ENCODE assay signal across 1 cellular context in the genomic region with DNA sequence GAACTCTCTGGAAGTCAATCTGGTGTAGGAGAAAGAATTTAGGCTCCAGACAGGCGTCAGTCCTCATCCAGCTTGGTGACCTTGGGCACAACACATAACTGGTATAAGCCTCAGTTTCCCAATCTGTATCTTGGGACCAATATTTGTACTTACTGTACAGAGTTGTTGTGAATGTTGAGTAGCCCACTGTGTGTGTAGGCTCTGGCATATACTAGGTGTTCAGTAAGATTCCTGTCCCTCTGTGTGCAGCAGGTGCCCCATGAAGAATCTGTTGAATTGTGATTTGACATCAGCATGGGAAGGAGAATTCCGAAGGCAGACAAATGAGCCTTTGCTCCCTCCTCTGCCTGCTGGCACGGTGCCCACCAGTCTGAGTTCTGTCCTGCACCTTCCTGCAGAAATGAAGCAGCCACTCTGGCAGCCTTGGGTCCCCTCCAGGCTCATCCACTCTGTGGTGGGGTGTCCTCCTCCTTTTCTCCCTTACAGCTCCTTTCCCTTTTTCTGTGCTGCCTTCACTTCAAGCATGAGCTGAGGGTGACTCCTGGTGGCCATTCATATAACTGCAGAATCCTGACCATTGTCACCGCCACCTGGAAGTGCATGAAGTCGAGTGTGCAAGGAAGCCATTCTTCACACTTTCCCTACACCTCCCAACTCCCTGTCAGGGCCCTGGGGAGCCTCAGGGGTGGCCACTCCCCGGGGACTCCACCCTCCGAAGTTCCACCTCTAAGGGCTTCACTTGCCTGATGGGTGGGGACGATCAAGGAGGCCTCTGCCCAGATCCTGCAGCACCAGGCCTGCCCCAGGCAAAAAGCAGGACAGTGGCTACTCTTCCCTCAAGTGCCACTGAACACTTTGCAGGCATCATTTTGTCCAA.
TF ChIP-seq lines count a peak whose summit lies in the region.

No MANE protein-coding gene starts in this region.

TF ChIP-seq in HEK293, 187 proteins besides CTCF, POLR2A, EP300 and RAD21 (continued from another document):
- TF ChIP-seq, protein P1, sequence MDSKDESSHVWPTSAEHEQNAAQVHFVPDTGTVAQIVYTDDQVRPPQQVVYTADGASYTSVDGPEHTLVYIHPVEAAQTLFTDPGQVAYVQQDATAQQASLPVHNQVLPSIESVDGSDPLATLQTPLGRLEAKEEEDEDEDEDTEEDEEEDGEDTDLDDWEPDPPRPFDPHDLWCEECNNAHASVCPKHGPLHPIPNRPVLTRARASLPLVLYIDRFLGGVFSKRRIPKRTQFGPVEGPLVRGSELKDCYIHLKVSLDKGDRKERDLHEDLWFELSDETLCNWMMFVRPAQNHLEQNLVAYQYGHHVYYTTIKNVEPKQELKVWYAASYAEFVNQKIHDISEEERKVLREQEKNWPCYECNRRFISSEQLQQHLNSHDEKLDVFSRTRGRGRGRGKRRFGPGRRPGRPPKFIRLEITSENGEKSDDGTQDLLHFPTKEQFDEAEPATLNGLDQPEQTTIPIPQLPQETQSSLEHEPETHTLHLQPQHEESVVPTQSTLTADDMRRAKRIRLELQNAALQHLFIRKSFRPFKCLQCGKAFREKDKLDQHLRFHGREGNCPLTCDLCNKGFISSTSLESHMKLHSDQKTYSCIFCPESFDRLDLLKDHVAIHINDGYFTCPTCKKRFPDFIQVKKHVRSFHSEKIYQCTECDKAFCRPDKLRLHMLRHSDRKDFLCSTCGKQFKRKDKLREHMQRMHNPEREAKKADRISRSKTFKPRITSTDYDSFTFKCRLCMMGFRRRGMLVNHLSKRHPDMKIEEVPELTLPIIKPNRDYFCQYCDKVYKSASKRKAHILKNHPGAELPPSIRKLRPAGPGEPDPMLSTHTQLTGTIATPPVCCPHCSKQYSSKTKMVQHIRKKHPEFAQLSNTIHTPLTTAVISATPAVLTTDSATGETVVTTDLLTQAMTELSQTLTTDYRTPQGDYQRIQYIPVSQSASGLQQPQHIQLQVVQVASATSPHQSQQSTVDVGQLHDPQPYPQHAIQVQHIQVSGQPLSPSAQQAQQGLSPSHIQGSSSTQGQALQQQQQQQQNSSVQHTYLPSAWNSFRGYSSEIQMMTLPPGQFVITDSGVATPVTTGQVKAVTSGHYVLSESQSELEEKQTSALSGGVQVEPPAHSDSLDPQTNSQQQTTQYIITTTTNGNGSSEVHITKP (tag by site-specific recombination; IDR thresholded peaks at IDR 0.05): peak; percentile 49; the same call in 1 of the 2 replicates
- peak; percentile 59 for TF ChIP-seq ZBTB17 (tag by site-specific recombination; IDR thresholded peaks at IDR 0.05)
- TF ChIP-seq ZNF394 (tag by site-specific recombination; IDR thresholded peaks at IDR 0.05; ENCODE audit: borderline replicate concordance): peak; percentile 37; the same call in 1 of the 2 replicates
- 0 out of 2 replicates have a peak, but pooled peaks have one; percentile 36 for TF ChIP-seq ZNF600 (tag by site-specific recombination; IDR thresholded peaks at IDR 0.05)
- peak; percentile 45 for TF ChIP-seq GLIS1 (tag by site-specific recombination; IDR thresholded peaks at IDR 0.05)
- TF ChIP-seq ZNF624 (tag by site-specific recombination; IDR thresholded peaks at IDR 0.05): no peak
- no peak for TF ChIP-seq MZF1 (tag by site-specific recombination; IDR thresholded peaks at IDR 0.05; ENCODE audit: borderline replicate concordance)
- TF ChIP-seq ZFP41 (tag by site-specific recombination; IDR thresholded peaks at IDR 0.05; ENCODE audit: borderline replicate concordance): no peak
- peak; percentile 58; the same call in 1 of the 2 replicates for TF ChIP-seq KLF1 (tag by site-specific recombination; IDR thresholded peaks at IDR 0.05)
- peak; percentile 46; the same call in 1 of the 2 replicates for TF ChIP-seq ZNF660 (tag by site-specific recombination; IDR thresholded peaks at IDR 0.05)
- TF ChIP-seq ZNF2 (tag by site-specific recombination; IDR thresholded peaks at IDR 0.05): 0 out of 2 replicates have a peak, but pooled peaks have one; percentile 22
- TF ChIP-seq ZNF350 (tag by site-specific recombination; IDR thresholded peaks at IDR 0.05): no peak
- peak; percentile 18; the same call in 1 of the 2 replicates for TF ChIP-seq ZSCAN30 (tag by site-specific recombination; IDR thresholded peaks at IDR 0.05)
- TF ChIP-seq ZNF366 (tag by site-specific recombination; conservative IDR thresholded peaks at IDR 0.05): peak; percentile 75; the same call in 1 of the 2 replicates
- TF ChIP-seq ZNF416 (tag by site-specific recombination; IDR thresholded peaks at IDR 0.05): no peak
- no peak for TF ChIP-seq ZNF10 (tag by site-specific recombination; IDR thresholded peaks at IDR 0.05)
- 0 out of 2 replicates have a peak, but pooled peaks have one; percentile 29 for TF ChIP-seq ZNF561 (tag by site-specific recombination; IDR thresholded peaks at IDR 0.05; ENCODE audit: borderline replicate concordance)
- TF ChIP-seq PRDM1 (tag by site-specific recombination; IDR thresholded peaks at IDR 0.05): peak; percentile 83
- peak; percentile 85 for TF ChIP-seq ZNF654 (tag by site-specific recombination; IDR thresholded peaks at IDR 0.05; ENCODE audit: low read depth)
- TF ChIP-seq SCRT2 (tag by site-specific recombination; IDR thresholded peaks at IDR 0.05): peak; percentile 86
